Comparison of ENCODE assay signal across 24 cellular contexts in the genomic region with DNA sequence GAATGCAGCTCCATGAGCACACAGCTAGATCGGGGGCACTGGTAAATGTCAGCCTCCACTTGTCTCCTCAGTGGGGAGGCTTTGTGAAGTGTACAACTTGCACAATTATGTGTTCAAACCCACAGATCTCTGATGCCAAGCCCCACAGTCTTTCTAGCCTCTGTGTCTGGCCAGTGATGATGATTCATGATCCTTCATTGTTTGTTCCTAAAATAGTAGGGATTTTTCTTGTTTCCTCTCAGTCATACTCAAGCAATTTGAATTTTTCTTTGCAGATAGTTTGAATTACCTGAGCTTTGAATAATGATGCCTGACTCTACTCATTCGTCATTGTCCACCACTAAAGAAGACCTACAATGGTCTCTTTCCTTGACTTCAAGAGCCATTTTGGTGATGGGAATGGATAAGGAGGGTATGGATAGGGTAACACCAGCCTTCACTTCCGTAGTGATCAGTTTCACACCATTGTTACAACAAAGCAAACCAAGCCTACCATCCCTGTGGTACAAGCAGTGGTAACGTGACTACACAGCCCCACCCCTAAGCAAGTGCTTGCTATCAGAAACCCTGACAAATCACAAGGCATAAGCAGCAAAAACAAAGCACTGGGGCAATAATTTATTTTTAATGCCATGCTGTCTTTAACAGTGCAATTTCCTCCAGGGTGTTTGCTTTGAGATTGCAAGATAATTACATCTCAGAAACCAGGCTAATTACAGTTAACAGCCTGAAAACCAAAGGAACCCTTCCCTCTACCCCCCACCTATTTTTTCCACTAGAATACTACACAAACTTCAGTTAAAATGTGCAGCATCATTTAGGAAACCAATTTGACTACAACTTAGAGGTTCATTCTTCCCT.
DNase-seq lines count a peak whose midpoint lies in the region; ATAC-seq and TF ChIP-seq lines count a peak whose summit lies in the region.
"Had no signal": no experiment of that assay in that cellular context is flagged by ENCODE, and none has a peak within 500 bp of the region (broad histone marks: within the 10 kb centered on the region; RNA-seq: fewer than 3 reads in every experiment).

No MANE protein-coding gene starts in this region.

- H3K9me3 ChIP-seq in gastrocnemius medialis, result no peaks in the 10 kb centered on the region
- H3K9me3 ChIP-seq: esophagus squamous epithelium, right lobe of liver, upper lobe of left lung had no signal

- no peaks in the 10 kb centered on the region; the same call in 1 of the 2 replicates for H3K36me3 Mint-ChIP-seq in HFFc6 (ENCODE audit: low read depth)
- H3K36me3 Mint-ChIP-seq: activated CD4-positive, alpha-beta memory T cell treated with anti-CD3 and anti-CD28 coated beads for 36 hours; activated naive CD8-positive, alpha-beta T cell treated with anti-CD3 and anti-CD28 coated beads, Interleukin-2, amount 10 ng/mL, durations not matched to agents 7 days and 5 days; naive B cell had no signal

- intact Hi-C loops in gastrocnemius medialis (cut with DNase I; ENCODE audit: low total_unique reads), result no loop called here

- no peaks in the 10 kb centered on the region for H3K4me1 ChIP-seq in gastrocnemius medialis
- H3K4me1 ChIP-seq: esophagus squamous epithelium, heart right ventricle, right lobe of liver, upper lobe of left lung had no signal

- peak overlapping the region; percentile 61 for H3K27ac Mint-ChIP-seq in HFFc6
- H3K27ac Mint-ChIP-seq: activated CD4-positive, alpha-beta memory T cell treated with anti-CD3 and anti-CD28 coated beads for 36 hours; activated naive CD8-positive, alpha-beta T cell treated with anti-CD3 and anti-CD28 coated beads, Interleukin-2, amount 10 ng/mL, durations not matched to agents 7 days and 5 days; CD4-positive, alpha-beta T cell; T-helper 1 cell treated with Interleukin-12 subunit alpha and Interleukin-12 subunit beta and Interleukin-4 antibody, amounts not matched to agents 30 μg/mL and 1 μg/mL, for 36 hours had no signal

- peaks cover 6% of the 10 kb centered on the region for H3K9me3 Mint-ChIP-seq in HFFc6
- H3K9me3 Mint-ChIP-seq: activated naive CD8-positive, alpha-beta T cell treated with anti-CD3 and anti-CD28 coated beads, Interleukin-2, amount 10 ng/mL, durations not matched to agents 7 days and 5 days; T-helper 1 cell treated with Interleukin-12 subunit alpha and Interleukin-12 subunit beta and Interleukin-4 antibody, amounts not matched to agents 30 μg/mL and 1 μg/mL, for 36 hours had no signal

- TF ChIP-seq CTCF in HFFc6 (IDR thresholded peaks at IDR 0.05) (no peak), gastrocnemius medialis (IDR thresholded peaks at IDR 0.05 in 4 of 5, conservative IDR thresholded peaks at IDR 0.05 in 1 of 5) (no peak)

- DNase-seq in A172 (ENCODE audit: low spot score) (peak; percentile 31), HFFc6 (peak; percentile 37), NCI-H2227 (lab: John Stamatoyannopoulos, UW; ENCODE audit: unreplicated experiment) (peak; percentile 76), astrocyte of the hippocampus (ENCODE audit: low read depth, low spot score) (peak; percentile 73), NCI-H1694 (lab: John Stamatoyannopoulos, UW) (no peak), GM19240 (ENCODE audit: insufficient read length, low spot score) (no peak), gastrocnemius medialis (no peak)
- DNase-seq: activated CD4-positive, alpha-beta memory T cell treated with anti-CD3 and anti-CD28 coated beads for 36 hours; activated naive CD8-positive, alpha-beta T cell treated with anti-CD3 and anti-CD28 coated beads, Interleukin-2, amount 10 ng/mL, durations not matched to agents 7 days and 5 days; caudate nucleus; CD4-positive, alpha-beta T cell; DMS79 treated with DMSO at 0.1 percent for 48 hours; effector CD8-positive, alpha-beta T cell; esophagus squamous epithelium; heart right ventricle; naive B cell; NCI-H226; right lobe of liver; SHP77; stimulated activated naive CD8-positive, alpha-beta T cell treated with anti-CD3 and anti-CD28 coated beads, Interleukin-15, Interleukin-2, amounts not matched to agents 100 U/mL and 50 U/mL, for 24 hours; upper lobe of left lung had no signal

- H3K27me3 Mint-ChIP-seq in HFFc6 (ENCODE audit: insufficient read depth), result no peaks in the 10 kb centered on the region
- H3K27me3 Mint-ChIP-seq: activated naive CD8-positive, alpha-beta T cell treated with anti-CD3 and anti-CD28 coated beads, Interleukin-2, amount 10 ng/mL, durations not matched to agents 7 days and 5 days had no signal

- no peaks in the 10 kb centered on the region for H3K27me3 ChIP-seq in gastrocnemius medialis
- H3K27me3 ChIP-seq: right lobe of liver, upper lobe of left lung had no signal

- H3K27ac ChIP-seq in gastrocnemius medialis, result no peak overlapping the region
- H3K27ac ChIP-seq: esophagus squamous epithelium, heart right ventricle, right lobe of liver, upper lobe of left lung had no signal

- in situ Hi-C loops in gastrocnemius medialis (cut with MboI; ENCODE audit: low sequenced_read_pairs in 4 of 4), result no loop called here

- ATAC-seq in GM18519 (IDR thresholded peaks at IDR 0.05; ENCODE audit: low FRiP score, unreplicated experiment) (no peak), gastrocnemius medialis (no peak)
- ATAC-seq: heart right ventricle; right lobe of liver; stimulated activated naive CD8-positive, alpha-beta T cell treated with anti-CD3 and anti-CD28 coated beads, Interleukin-15, Interleukin-2, amounts not matched to agents 100 U/mL and 50 U/mL, for 24 hours had no signal

- H3K36me3 ChIP-seq in gastrocnemius medialis, result no peaks in the 10 kb centered on the region
- H3K36me3 ChIP-seq: esophagus squamous epithelium, heart right ventricle, right lobe of liver, upper lobe of left lung had no signal

- TF ChIP-seq POLR2A in gastrocnemius medialis (IDR thresholded peaks at IDR 0.05), result no peak

- H3K4me3 Mint-ChIP-seq in HFFc6, result peak overlapping the region; percentile 61
- H3K4me3 Mint-ChIP-seq: activated CD4-positive, alpha-beta memory T cell treated with anti-CD3 and anti-CD28 coated beads for 36 hours; activated naive CD8-positive, alpha-beta T cell treated with anti-CD3 and anti-CD28 coated beads, Interleukin-2, amount 10 ng/mL, durations not matched to agents 7 days and 5 days; CD4-positive, alpha-beta T cell; naive B cell; T-helper 1 cell treated with Interleukin-12 subunit alpha and Interleukin-12 subunit beta and Interleukin-4 antibody, amounts not matched to agents 30 μg/mL and 1 μg/mL, for 36 hours had no signal

- H3K4me1 Mint-ChIP-seq in HFFc6 (ENCODE audit: low read depth), result peaks cover 35% of the 10 kb centered on the region
- H3K4me1 Mint-ChIP-seq: activated naive CD8-positive, alpha-beta T cell treated with anti-CD3 and anti-CD28 coated beads, Interleukin-2, amount 10 ng/mL, durations not matched to agents 7 days and 5 days; naive B cell had no signal

- no peak overlapping the region for H3K4me3 ChIP-seq in gastrocnemius medialis
- H3K4me3 ChIP-seq: esophagus squamous epithelium, heart right ventricle, lung, right lobe of liver, upper lobe of left lung had no signal

Comparison
In these comparisons a context has a peak if more than half of its experiments do, and no peak if none do; other contexts are left out.
1. DNase-seq: peak in A172 (single experiment), HFFc6 (single experiment), NCI-H2227 (single experiment) and astrocyte of the hippocampus (single experiment); none in NCI-H1694 (single experiment), GM19240 (single experiment) and gastrocnemius medialis (0 of 2).